In the genomic region with DNA sequence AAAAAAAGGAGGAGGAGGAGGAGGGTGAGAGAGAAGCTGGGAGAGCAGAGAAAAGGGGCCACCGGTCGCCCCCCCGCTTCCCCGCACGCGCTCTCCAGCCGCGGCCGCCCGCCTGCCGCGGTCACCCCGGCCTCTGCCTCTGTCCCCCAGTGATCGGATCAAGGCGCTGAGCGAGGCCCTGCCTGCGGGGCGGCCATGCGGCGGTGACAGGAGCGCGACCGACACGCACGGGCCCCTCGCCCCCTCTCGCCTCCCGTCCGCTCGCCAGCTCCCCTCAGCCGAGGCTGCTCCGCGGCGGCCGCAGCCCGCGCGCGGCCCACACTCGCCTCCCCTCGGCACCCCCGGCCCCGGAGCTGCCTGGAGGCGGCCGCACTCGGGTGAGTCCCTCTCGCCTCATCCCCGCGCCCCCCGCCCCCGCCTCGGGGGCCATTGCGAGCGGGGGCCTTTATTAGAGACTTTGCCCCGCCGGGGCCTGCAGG, we compare ENCODE assay signal across 8 cellular contexts. TPM values are rescaled to one million over a fixed set of nuclear protein-coding genes. Genes with fewer than 3 reads are reported as not detected.
DNase-seq lines count a peak whose midpoint lies in the region; ATAC-seq and TF ChIP-seq lines count a peak whose summit lies in the region.

TSS of gene GTF2I (plus strand) at position 27 of the 479 bp plus-strand sequence. CDS start 31,411 bp downstream, outside the sequence.

- peaks cover 5% of the 10 kb centered on the region for H3K36me3 Mint-ChIP-seq in activated naive CD8-positive, alpha-beta T cell treated with anti-CD3 and anti-CD28 coated beads, Interleukin-2, amount 10 ng/mL, durations not matched to agents 7 days and 5 days

- H3K36me3 ChIP-seq in DOHH2 (ENCODE audit: control insufficient read depth, low read length) (peaks cover 39% of the 10 kb centered on the region), right atrium auricular region (no peaks in the 10 kb centered on the region), sigmoid colon (no peaks in the 10 kb centered on the region)

- intact Hi-C loops in sigmoid colon (cut with DNase I) = loop anchor here (2.0 kb wide), 2 partner anchors 51 to 205 kb away; partner anchors contain the start of gene GTF2IRD1

- peaks cover 41% of the 10 kb centered on the region for H3K4me1 Mint-ChIP-seq in activated naive CD8-positive, alpha-beta T cell treated with anti-CD3 and anti-CD28 coated beads, Interleukin-2, amount 10 ng/mL, durations not matched to agents 7 days and 5 days

- no peaks in the 10 kb centered on the region for H3K9me2 ChIP-seq in DOHH2 (replicated peaks; ENCODE audit: control insufficient read depth, low read length)

- peak within 1 kb of the TSS; percentile 86 for H3K4me2 ChIP-seq in DOHH2 (ENCODE audit: low read length)

- peaks cover 5% of the 10 kb centered on the region for H4K20me1 ChIP-seq in DOHH2 (ENCODE audit: control insufficient read depth, insufficient read depth, low read depth, low read length)

- H3K79me2 ChIP-seq in DOHH2 (ENCODE audit: control insufficient read depth, low read length) = peaks cover 51% of the 10 kb centered on the region

- peak within 1 kb of the TSS; percentile 89 for H3K4me3 ChIP-seq in DOHH2 (ENCODE audit: low read length)
- H3K4me3 ChIP-seq in Jurkat, Clone E6-1 (ENCODE audit: low read length) = peak within 1 kb of the TSS; percentile 87
- peak within 1 kb of the TSS; percentile 82 to 100 for H3K4me3 ChIP-seq in right atrium auricular region
- H3K4me3 ChIP-seq in sigmoid colon = peak within 1 kb of the TSS; percentile 81 to 100 (median 100)

- no peak for DNase-seq in Jurkat, Clone E6-1 (ENCODE audit: low read depth, low spot score)
- peak; percentile 82 for DNase-seq in activated naive CD8-positive, alpha-beta T cell treated with anti-CD3 and anti-CD28 coated beads, Interleukin-2, amount 10 ng/mL, durations not matched to agents 7 days and 5 days
- DNase-seq in right atrium auricular region (ENCODE audit: low spot score) (no peak), sigmoid colon (no peak), amniotic stem cell (lab: John Stamatoyannopoulos, UW) (no peak), DMS79 (lab: John Stamatoyannopoulos, UW) (no peak)

- peak within 1 kb of the TSS; percentile 91 for H3K4me3 Mint-ChIP-seq in activated naive CD8-positive, alpha-beta T cell treated with anti-CD3 and anti-CD28 coated beads, Interleukin-2, amount 10 ng/mL, durations not matched to agents 7 days and 5 days

- TF ChIP-seq EP300 in sigmoid colon (IDR thresholded peaks at IDR 0.05) = no peak

- TF ChIP-seq CTCF in DOHH2 (IDR thresholded peaks at IDR 0.05; ENCODE audit: low read depth, low read length, poor library complexity, severe bottlenecking) (no peak), right atrium auricular region (IDR thresholded peaks at IDR 0.05) (no peak), sigmoid colon (IDR thresholded peaks at IDR 0.05) (no peak)

- H3K9me3 ChIP-seq in DOHH2 (ENCODE audit: control insufficient read depth, insufficient read depth, low read length) (no peaks in the 10 kb centered on the region), right atrium auricular region (no peaks in the 10 kb centered on the region), sigmoid colon (no peaks in the 10 kb centered on the region)

- no peak for TF ChIP-seq POLR2A in sigmoid colon (IDR thresholded peaks at IDR 0.05)

- peak within 1 kb of the TSS; percentile 93 for H3K27ac ChIP-seq in DOHH2 (ENCODE audit: low read depth, low read length)
- peak within 1 kb of the TSS; percentile 99 for H3K27ac ChIP-seq in right atrium auricular region
- H3K27ac ChIP-seq in sigmoid colon = peak within 1 kb of the TSS; percentile 99 to 100 (median 99)

- peak; percentile 12 for ATAC-seq in GM21576 (IDR thresholded peaks at IDR 0.05; ENCODE audit: unreplicated experiment)
- peak; percentile 28 for ATAC-seq in activated naive CD8-positive, alpha-beta T cell treated with anti-CD3 and anti-CD28 coated beads, Interleukin-2, amount 10 ng/mL, durations not matched to agents 7 days and 5 days (ENCODE audit: low read depth)

- 0 to 1% methylated on average over 56 of the region's 56 CpGs for WGBS in sigmoid colon, 2 donors

- no peaks in the 10 kb centered on the region for H3K27me3 Mint-ChIP-seq in activated naive CD8-positive, alpha-beta T cell treated with anti-CD3 and anti-CD28 coated beads, Interleukin-2, amount 10 ng/mL, durations not matched to agents 7 days and 5 days

- peak within 1 kb of the TSS; percentile 93 for H3K27ac Mint-ChIP-seq in activated naive CD8-positive, alpha-beta T cell treated with anti-CD3 and anti-CD28 coated beads, Interleukin-2, amount 10 ng/mL, durations not matched to agents 7 days and 5 days

- H3K27me3 ChIP-seq in DOHH2 (ENCODE audit: control insufficient read depth, low read length) = no peaks in the 10 kb centered on the region
- no peaks in the 10 kb centered on the region for H3K27me3 ChIP-seq in right atrium auricular region
- no peaks in the 10 kb centered on the region for H3K27me3 ChIP-seq in sigmoid colon

- POLR2A ChIA-PET in activated naive CD8-positive, alpha-beta T cell treated with anti-CD3 and anti-CD28 coated beads, Interleukin-2, amount 10 ng/mL, durations not matched to agents 7 days and 5 days (lab: Charles Lee) = interaction anchor here (0.6 to 1.6 kb wide), 8 partner anchors 11 to 1660 kb away, joined by 3 to 6 read pairs (median 4); no protein-coding TSS in a partner anchor

- H3K9me3 Mint-ChIP-seq in activated naive CD8-positive, alpha-beta T cell treated with anti-CD3 and anti-CD28 coated beads, Interleukin-2, amount 10 ng/mL, durations not matched to agents 7 days and 5 days = no peaks in the 10 kb centered on the region

- H3K4me1 ChIP-seq in DOHH2 (ENCODE audit: control insufficient read depth, low read length) (peaks cover 59% of the 10 kb centered on the region), right atrium auricular region (peaks cover 0 to 47% of the 10 kb centered on the region in 2 donors), sigmoid colon (peaks cover 0 to 52% (median 46%) of the 10 kb centered on the region in 4 donors)

- H3F3A ChIP-seq in DOHH2 (ENCODE audit: control insufficient read depth, insufficient read depth) = peaks cover 43% of the 10 kb centered on the region

RNA-seq across cellular contexts. Expression of gene GTF2I, which starts in this region (rescaled TPM):
- polyA plus RNA-seq in Jurkat, Clone E6-1 (2012; ENCODE audit: insufficient read depth, insufficient read length) = 73.7 TPM
- total RNA-seq in activated naive CD8-positive, alpha-beta T cell treated with anti-CD3 and anti-CD28 coated beads, Interleukin-2, amount 10 ng/mL, durations not matched to agents 7 days and 5 days = 100 to 1,000 TPM; 170 to 184 TPM
- total RNA-seq in right atrium auricular region (100 to 1,000 TPM in 1 of 2 donors, 10 to 100 TPM in 1; 74.3 to 107 TPM), sigmoid colon (100 to 1,000 TPM; 113 to 181 (median 142) TPM)
- 10 to 100 TPM in 2 of 3 donors, 1 to 10 TPM in 1; 9.6 to 40.0 (median 26.4) TPM for polyA plus RNA-seq in sigmoid colon
